Comparison of ENCODE assay signal across 8 cellular contexts in the genomic region with DNA sequence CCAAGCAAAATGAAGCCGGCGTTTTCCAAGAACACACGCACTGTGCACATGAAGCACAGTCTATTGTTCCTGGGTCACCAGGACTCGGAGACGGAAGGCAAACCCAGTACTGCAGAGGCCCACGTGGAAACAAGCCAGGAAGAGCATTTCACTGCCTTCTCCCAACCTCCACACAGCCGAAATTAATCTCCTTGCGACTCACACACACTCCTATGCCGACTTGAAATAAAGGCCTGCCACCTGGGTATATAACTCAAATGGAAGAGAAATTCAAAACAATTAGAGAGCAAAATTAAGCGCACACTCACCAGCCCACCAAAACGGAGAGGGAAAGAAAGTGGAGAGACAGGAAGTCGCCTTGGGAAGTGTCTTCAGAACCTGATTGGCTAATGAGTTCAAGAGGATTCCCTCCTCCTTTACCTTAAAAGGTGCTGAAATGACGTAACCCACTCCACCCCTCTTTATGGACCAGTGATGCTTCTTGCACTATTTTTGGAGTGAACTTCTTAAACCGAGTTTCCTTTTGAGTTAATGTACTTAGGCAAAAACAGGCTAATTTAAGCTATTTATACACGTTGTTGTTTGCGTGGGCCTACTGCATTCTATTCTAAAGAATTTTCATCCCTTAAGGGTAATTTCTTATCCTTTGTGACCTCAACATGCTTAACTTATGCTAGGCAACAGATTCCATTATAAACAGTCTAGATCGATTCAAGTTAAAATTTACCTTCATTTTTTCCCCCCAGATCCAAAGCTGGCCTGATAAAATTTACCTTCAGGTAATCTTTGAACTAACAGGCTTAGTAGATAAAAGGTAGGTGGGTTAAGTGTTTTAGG. TPM values are rescaled to one million over a fixed set of nuclear protein-coding genes. Genes with fewer than 3 reads are reported as not detected.
A peak's percentile ranks its signal among the peaks of the same experiment; 100 is the strongest.
DNase-seq lines count a peak whose midpoint lies in the region; ATAC-seq and TF ChIP-seq lines count a peak whose summit lies in the region.

A gene with protein sequence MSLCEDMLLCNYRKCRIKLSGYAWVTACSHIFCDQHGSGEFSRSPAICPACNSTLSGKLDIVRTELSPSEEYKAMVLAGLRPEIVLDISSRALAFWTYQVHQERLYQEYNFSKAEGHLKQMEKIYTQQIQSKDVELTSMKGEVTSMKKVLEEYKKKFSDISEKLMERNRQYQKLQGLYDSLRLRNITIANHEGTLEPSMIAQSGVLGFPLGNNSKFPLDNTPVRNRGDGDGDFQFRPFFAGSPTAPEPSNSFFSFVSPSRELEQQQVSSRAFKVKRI (minus strand): TSS at position 334 of the 837 bp plus-strand sequence. CDS start 16,756 bp downstream, outside the sequence.

- peaks cover 0 to 40% (median 0%) of the 10 kb centered on the region in 3 donors for H3K4me1 ChIP-seq in esophagus squamous epithelium
- peaks cover 6% of the 10 kb centered on the region for H3K4me1 ChIP-seq in mucosa of stomach (ENCODE audit: control insufficient read depth, insufficient read depth, low read length)

- H3K27ac ChIP-seq in esophagus squamous epithelium = peak within 1 kb of the TSS; percentile 78 to 94 (median 90)

- H3K27me3 Mint-ChIP-seq in activated T-cell treated with anti-CD3 and anti-CD28 coated beads, Interleukin-2, amount 50 U/mL, for 4 hours (ENCODE audit: low read depth) = no peaks in the 10 kb centered on the region

- TF ChIP-seq POLR2A in esophagus squamous epithelium (IDR thresholded peaks at IDR 0.05) = peak in 2 of 4 donors; percentile 43 to 61

- intact Hi-C loops in esophagus squamous epithelium (cut with DNase I) = loop anchor here (10.0 kb wide), 1 partner anchor 352 kb away; a partner anchor contains a TSS

- H3K36me3 ChIP-seq in esophagus squamous epithelium (peaks cover 0 to 13% (median 0%) of the 10 kb centered on the region in 3 donors), mucosa of stomach (ENCODE audit: control insufficient read depth, insufficient read depth, low read length) (no peaks in the 10 kb centered on the region)

- H3K4me3 ChIP-seq in esophagus squamous epithelium (peak within 1 kb of the TSS; percentile 40 to 73 (median 64)), mucosa of stomach (ENCODE audit: low read length) (peak within 1 kb of the TSS; percentile 57)

- DNase-seq in Daoy (ENCODE audit: low read depth) (peak; percentile 94), HuH-7.5 (ENCODE audit: low spot score) (peak; percentile 71), OCI-M1 (lab: John Stamatoyannopoulos, UW) (peak; percentile 89), esophagus squamous epithelium (lab: John Stamatoyannopoulos, UW) (no peak), stromal cell of bone marrow (ENCODE audit: low read depth) (peak; percentile 86)
- DNase-seq in activated T-cell treated with anti-CD3 and anti-CD28 coated beads, Interleukin-2, amount 50 U/mL, for 4 hours = peak; percentile 31

- H3K9me3 ChIP-seq in esophagus squamous epithelium (no peaks in the 10 kb centered on the region), mucosa of stomach (ENCODE audit: control insufficient read depth, low read length) (no peaks in the 10 kb centered on the region)

- 2 to 3% methylated on average over 13 to 17 of the region's 17 CpGs for WGBS in esophagus squamous epithelium, 2 donors

- peak within 1 kb of the TSS; percentile 69 for H3K9ac ChIP-seq in mucosa of stomach (ENCODE audit: low read length)

- H3K4me1 Mint-ChIP-seq in activated T-cell treated with anti-CD3 and anti-CD28 coated beads, Interleukin-2, amount 50 U/mL, for 4 hours (ENCODE audit: low read depth) = peaks cover 23% of the 10 kb centered on the region

- ATAC-seq in GM21529 (IDR thresholded peaks at IDR 0.05; ENCODE audit: unreplicated experiment) = peak; percentile 98
- peak; percentile 100 for ATAC-seq in activated T-cell treated with anti-CD3 and anti-CD28 coated beads, Interleukin-2, amount 50 U/mL, for 4 hours

- TF ChIP-seq CTCF in esophagus squamous epithelium (IDR thresholded peaks at IDR 0.05) = no peak

- peaks cover 2% of the 10 kb centered on the region for H3K36me3 Mint-ChIP-seq in activated T-cell treated with anti-CD3 and anti-CD28 coated beads, Interleukin-2, amount 50 U/mL, for 4 hours (ENCODE audit: insufficient read depth)

- no peaks in the 10 kb centered on the region for H3K9me3 Mint-ChIP-seq in activated T-cell treated with anti-CD3 and anti-CD28 coated beads, Interleukin-2, amount 50 U/mL, for 4 hours

- H3K27me3 ChIP-seq in esophagus squamous epithelium = no peaks in the 10 kb centered on the region
- H3K27me3 ChIP-seq in mucosa of stomach (ENCODE audit: control insufficient read depth, insufficient read depth, low read length) = no peaks in the 10 kb centered on the region

- peak within 1 kb of the TSS; percentile 96 for H3K4me3 Mint-ChIP-seq in activated T-cell treated with anti-CD3 and anti-CD28 coated beads, Interleukin-2, amount 50 U/mL, for 4 hours

RNA-seq across cellular contexts. Expression of the gene that starts here (rescaled TPM):
- total RNA-seq in Daoy (2014; rRNA removed; shearing (Covaris generic)) = 78.1 and 83.5 TPM in 2 replicates
- 10 to 100 TPM; 28.9 to 38.0 (median 33.0) TPM for total RNA-seq in activated T-cell treated with anti-CD3 and anti-CD28 coated beads, Interleukin-2, amount 50 U/mL, for 4 hours
- 10 to 100 TPM in 3 of 4 donors, 1 to 10 TPM in 1; 7.6 to 68.1 (median 33.4) TPM for total RNA-seq in esophagus squamous epithelium
